ENCODE assay signal across 16 cellular contexts in the genomic region with DNA sequence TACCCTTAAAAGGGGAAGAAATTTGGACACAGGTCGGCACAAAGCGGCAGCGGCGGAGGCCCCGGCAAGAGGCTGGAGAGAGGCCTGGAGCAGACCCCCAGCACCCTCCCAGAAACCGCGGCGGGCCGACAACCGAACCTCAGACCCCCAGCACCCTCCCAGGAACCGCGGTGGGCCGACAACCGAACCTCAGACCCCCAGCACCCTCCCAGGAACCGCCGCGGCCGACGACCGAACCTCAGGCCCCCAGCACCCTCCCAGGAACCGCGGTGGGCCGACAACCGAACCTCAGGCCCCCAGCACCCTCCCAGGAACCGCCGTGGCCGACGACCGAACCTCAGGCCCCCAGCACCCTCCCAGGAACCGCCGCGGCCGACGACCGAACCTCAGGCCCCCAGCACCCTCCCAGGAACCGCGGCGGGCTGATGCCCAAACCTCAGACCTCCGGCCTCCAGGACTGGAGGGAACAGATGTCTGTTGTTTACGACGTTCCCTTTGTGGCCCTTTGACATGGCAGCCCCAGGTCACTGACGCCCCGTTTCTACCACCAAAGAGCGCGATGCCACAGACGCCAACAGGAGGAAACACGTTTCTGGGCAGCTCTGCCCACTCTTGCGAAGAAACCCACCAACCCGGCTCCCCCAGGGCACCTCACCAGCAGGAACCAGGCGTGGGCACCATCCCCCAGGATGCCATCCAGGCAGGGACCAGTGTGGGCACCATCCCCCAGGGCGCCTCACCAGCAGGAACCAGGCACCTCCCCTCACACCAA. TPM values are rescaled to one million over a fixed set of nuclear protein-coding genes. Genes with fewer than 3 reads are reported as not detected.
DNase-seq lines count a peak whose midpoint lies in the region; ATAC-seq and TF ChIP-seq lines count a peak whose summit lies in the region.
"Had no signal": no experiment of that assay in that cellular context is flagged by ENCODE, and none has a peak within 500 bp of the region (broad histone marks: within the 10 kb centered on the region; RNA-seq: fewer than 3 reads in every experiment).

No MANE protein-coding gene starts in this region.

- H3K4me3 ChIP-seq in BLaER1 (0 out of 2 replicates have a peak overlapping the region, but pooled peaks have one; percentile 16), NB4 (ENCODE audit: low read depth, low read length) (peak overlapping the region; percentile 53), left lung (no peak overlapping the region)
- H3K4me3 ChIP-seq: HAP-1, K562 had no signal

- peak overlapping the region; percentile 73 for H3K4me2 ChIP-seq in BLaER1

- H4K20me1 ChIP-seq in BLaER1 = no peaks in the 10 kb centered on the region

- H3K9ac ChIP-seq in BLaER1 = peak overlapping the region; percentile 41; the same call in 1 of the 2 replicates

- TF ChIP-seq CTCF in NB4 (IDR thresholded peaks at IDR 0.05; ENCODE audit: low read depth, low read length) = no peak
- no peak for TF ChIP-seq CTCF in endothelial cell (IDR thresholded peaks at IDR 0.05; ENCODE audit: unreplicated experiment)
- no peak for TF ChIP-seq CTCF in left lung (IDR thresholded peaks at IDR 0.05)

- no peaks in the 10 kb centered on the region for H3K4me1 Mint-ChIP-seq in endothelial cell (ENCODE audit: unreplicated experiment)
- peaks cover 14 to 19% of the 10 kb centered on the region in 2 donors for H3K4me1 Mint-ChIP-seq in stimulated activated naive B cell treated with anti-CD40 and anti-IgM and Interleukin-4, amounts not matched to agents 10 μg/mL and 1 μg/mL and 100 μg/mL, for 72 hours
- H3K4me1 Mint-ChIP-seq: CD8-positive, alpha-beta memory T cell had no signal

- H3K27ac ChIP-seq in BLaER1 = peak overlapping the region; percentile 69
- peak overlapping the region in 1 of 2 donors; percentile 81 for H3K27ac ChIP-seq in left lung

- H3K27ac Mint-ChIP-seq in endothelial cell (ENCODE audit: unreplicated experiment) = no peak overlapping the region
- H3K27ac Mint-ChIP-seq in stimulated activated naive B cell treated with anti-CD40 and anti-IgM and Interleukin-4, amounts not matched to agents 10 μg/mL and 1 μg/mL and 100 μg/mL, for 72 hours = peak overlapping the region; percentile 100
- H3K27ac Mint-ChIP-seq: HFFc6 had no signal

- H3K27me3 Mint-ChIP-seq in endothelial cell (ENCODE audit: unreplicated experiment) = peaks cover 5% of the 10 kb centered on the region
- no peaks in the 10 kb centered on the region for H3K27me3 Mint-ChIP-seq in stimulated activated naive B cell treated with anti-CD40 and anti-IgM and Interleukin-4, amounts not matched to agents 10 μg/mL and 1 μg/mL and 100 μg/mL, for 72 hours

- ATAC-seq in stimulated activated naive B cell treated with anti-CD40 and anti-IgM and Interleukin-4, amounts not matched to agents 10 μg/mL and 1 μg/mL and 100 μg/mL, for 72 hours (replicated peaks) = no peak
- ATAC-seq in left lung = no peak
- ATAC-seq: K562 had no signal

- intact Hi-C loops in left lung (cut with DNase I) = no loop called here

- H3K27me3 ChIP-seq in BLaER1 (peaks cover 42% of the 10 kb centered on the region), left lung (no peaks in the 10 kb centered on the region)

- H3K4me1 ChIP-seq in BLaER1 (peaks cover 46% of the 10 kb centered on the region), left lung (peaks cover 0 to 7% of the 10 kb centered on the region in 2 donors)
- H3K4me1 ChIP-seq: Caco-2, HAP-1 had no signal

- no peak for TF ChIP-seq POLR2A in NB4 (IDR thresholded peaks at IDR 0.05; ENCODE audit: extremely low read depth, insufficient read length)

- H3K9me3 ChIP-seq in BLaER1 (peaks cover 17% of the 10 kb centered on the region; the same call in 1 of the 2 replicates), left lung (no peaks in the 10 kb centered on the region)
- H3K9me3 ChIP-seq: HAP-1 had no signal

- DNase-seq in NB4 (ENCODE audit: low read depth) (no peak), endothelial cell (ENCODE audit: low spot score) (no peak), AML-193 (lab: John Stamatoyannopoulos, UW) (no peak), left lung (no peak)
- DNase-seq in stimulated activated naive B cell treated with anti-CD40 and anti-IgM and Interleukin-4, amounts not matched to agents 10 μg/mL and 1 μg/mL and 100 μg/mL, for 72 hours = no peak
- DNase-seq in stimulated activated CD4-positive, alpha-beta T cell treated with anti-CD3 and anti-CD28 coated beads, Interleukin-4, amount 100 ng/mL, for 1 hour = no peak
- DNase-seq: 8988T; Caco-2; CD8-positive, alpha-beta memory T cell; DND-41; GDM1; HFFc6 had no signal

- H3K36me3 ChIP-seq in BLaER1 (no peaks in the 10 kb centered on the region), left lung (no peaks in the 10 kb centered on the region)
- H3K36me3 ChIP-seq: HAP-1 had no signal

- H3K36me3 Mint-ChIP-seq in endothelial cell (ENCODE audit: low read depth, unreplicated experiment) = peaks cover 19% of the 10 kb centered on the region
- peaks cover 4 to 7% of the 10 kb centered on the region in 2 donors for H3K36me3 Mint-ChIP-seq in stimulated activated naive B cell treated with anti-CD40 and anti-IgM and Interleukin-4, amounts not matched to agents 10 μg/mL and 1 μg/mL and 100 μg/mL, for 72 hours
- H3K36me3 Mint-ChIP-seq: CD8-positive, alpha-beta memory T cell had no signal

- peak overlapping the region; percentile 25 for H3K4me3 Mint-ChIP-seq in endothelial cell (ENCODE audit: unreplicated experiment)
- peak overlapping the region; percentile 89 to 94 for H3K4me3 Mint-ChIP-seq in stimulated activated naive B cell treated with anti-CD40 and anti-IgM and Interleukin-4, amounts not matched to agents 10 μg/mL and 1 μg/mL and 100 μg/mL, for 72 hours
- H3K4me3 Mint-ChIP-seq: CD8-positive, alpha-beta memory T cell; HFFc6 had no signal

- no peaks in the 10 kb centered on the region for H3K9me3 Mint-ChIP-seq in endothelial cell (ENCODE audit: unreplicated experiment)
- H3K9me3 Mint-ChIP-seq in stimulated activated naive B cell treated with anti-CD40 and anti-IgM and Interleukin-4, amounts not matched to agents 10 μg/mL and 1 μg/mL and 100 μg/mL, for 72 hours = peaks cover 0 to 3% of the 10 kb centered on the region in 2 donors
- H3K9me3 Mint-ChIP-seq: CD8-positive, alpha-beta memory T cell had no signal

RNA-seq across cellular contexts. Expression of a gene that starts 28.4 kb away (rescaled TPM):
- total RNA-seq in endothelial cell (ENCODE audit: unreplicated experiment) (42.1 TPM), left lung (10 to 100 TPM in 1 of 2 donors, 1 to 10 TPM in 1; 9.2 to 11.3 TPM)

RNA-seq across cellular contexts. Expression of a gene that starts 58.6 kb away (rescaled TPM):
- total RNA-seq in endothelial cell (ENCODE audit: unreplicated experiment) = not detected
- under 1 TPM in 1 of 2 donors, not detected in 1; 0.18 TPM for total RNA-seq in left lung
- total RNA-seq: CD8-positive, alpha-beta memory T cell; H1; HFFc6; K562 had no signal

Comparison
In these comparisons a context has a peak if more than half of its experiments do, and no peak if none do; other contexts are left out.
1. H3K4me3 ChIP-seq: peak in BLaER1 (single experiment) and NB4 (single experiment); none in left lung (0 of 2).